In the genomic region with DNA sequence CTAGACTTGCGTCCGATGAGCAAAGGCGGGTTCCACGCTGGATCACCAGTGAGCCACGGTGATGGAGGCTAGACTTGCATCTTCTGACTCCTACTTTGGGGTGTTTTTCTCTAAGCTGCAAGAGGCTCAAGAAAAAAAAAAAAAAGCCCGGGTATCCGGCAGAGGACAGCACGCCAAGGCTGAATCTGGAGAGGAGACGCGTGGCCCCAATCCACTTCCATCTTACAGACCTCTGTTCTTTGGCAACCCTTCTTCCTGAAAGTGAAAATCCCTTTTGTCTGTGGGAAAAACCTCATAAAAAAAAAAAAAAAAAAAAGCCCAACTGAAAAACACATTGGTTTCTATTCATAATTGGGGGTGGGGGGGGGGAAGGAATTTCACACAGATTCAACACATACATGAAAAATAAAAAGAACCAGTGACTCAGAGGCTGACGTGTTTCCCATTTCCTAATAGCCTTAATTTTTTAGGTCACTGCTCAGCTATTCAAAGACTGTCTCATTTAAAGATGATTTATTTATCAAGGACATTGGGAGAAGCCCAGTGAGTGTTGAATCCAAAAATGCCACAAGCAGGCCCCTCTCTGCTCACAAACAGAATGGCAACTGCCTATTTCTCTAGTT, we compare ENCODE assay signal across 13 cellular contexts.
DNase-seq lines count a peak whose midpoint lies in the region; ATAC-seq and TF ChIP-seq lines count a peak whose summit lies in the region.
"Had no signal": no experiment of that assay in that cellular context is flagged by ENCODE, and none has a peak within 500 bp of the region (broad histone marks: within the 10 kb centered on the region; RNA-seq: fewer than 3 reads in every experiment).

No MANE protein-coding gene starts in this region.

- H3K4me3 ChIP-seq in retinal pigment epithelial cell (ENCODE audit: low read length) (no peak overlapping the region), tibial nerve (no peak overlapping the region)
- H3K4me3 ChIP-seq: PC-9 had no signal

- peak in 1 of 2 donors; percentile 23 for TF ChIP-seq EP300 in tibial nerve (IDR thresholded peaks at IDR 0.05)

- ATAC-seq in HG02763 (IDR thresholded peaks at IDR 0.05; ENCODE audit: unreplicated experiment), result no peak

- DNase-seq in GM04503 (ENCODE audit: low read depth), result peak; percentile 80
- peak; percentile 79 for DNase-seq in RPMI7951 (ENCODE audit: low read depth)
- peak; percentile 82 for DNase-seq in fibroblast of peridontal ligament (ENCODE audit: extremely low read depth)
- peak; percentile 44 for DNase-seq in retinal pigment epithelial cell (ENCODE audit: low read depth)
- DNase-seq in tibial nerve (ENCODE audit: low spot score in 2 of 2), result no peak
- DNase-seq in activated T-cell treated with anti-CD3 and anti-CD28 coated beads, Interleukin-2, amount 50 U/mL, for 48 hours, result no peak
- DNase-seq: activated naive CD4-positive, alpha-beta T cell treated with anti-CD3 and anti-CD28 coated beads, Interleukin-2, amount 10 ng/mL, durations not matched to agents 7 days and 5 days; hippocampal formation; mesendoderm; NCI-H2171 treated with DMSO at 0.1 percent for 48 hours; PC-9; T1000 had no signal

- H3K4me1 ChIP-seq in tibial nerve, result peaks cover 0 to 17% (median 5%) of the 10 kb centered on the region in 4 donors

- no peaks in the 10 kb centered on the region for H3K9me3 ChIP-seq in tibial nerve

- peak; percentile 5 for TF ChIP-seq CTCF in retinal pigment epithelial cell (conservative IDR thresholded peaks at IDR 0.05; ENCODE audit: low read depth, low read length)
- no peak for TF ChIP-seq CTCF in tibial nerve (IDR thresholded peaks at IDR 0.05)

- no peak overlapping the region for H3K27ac ChIP-seq in tibial nerve
- H3K27ac ChIP-seq: PC-9 had no signal

- H3K27me3 ChIP-seq in tibial nerve, result no peaks in the 10 kb centered on the region

- no peak for TF ChIP-seq POLR2A in tibial nerve (IDR thresholded peaks at IDR 0.05)

- H3K36me3 ChIP-seq in tibial nerve, result no peaks in the 10 kb centered on the region

- WGBS in tibial nerve, 2 donors, result 55 to 56% methylated on average over 10 to 11 of the region's 11 CpGs

Comparison
In these comparisons a context has a peak if more than half of its experiments do, and no peak if none do; other contexts are left out.
1. DNase-seq: peak in GM04503 (single experiment), RPMI7951 (single experiment), fibroblast of peridontal ligament (single experiment) and retinal pigment epithelial cell (single experiment); none in tibial nerve (0 of 2) and activated T-cell treated with anti-CD3 and anti-CD28 coated beads, Interleukin-2, amount 50 U/mL, for 48 hours (0 of 2).